ENCODE assay signal across 26 cellular contexts in the genomic region with DNA sequence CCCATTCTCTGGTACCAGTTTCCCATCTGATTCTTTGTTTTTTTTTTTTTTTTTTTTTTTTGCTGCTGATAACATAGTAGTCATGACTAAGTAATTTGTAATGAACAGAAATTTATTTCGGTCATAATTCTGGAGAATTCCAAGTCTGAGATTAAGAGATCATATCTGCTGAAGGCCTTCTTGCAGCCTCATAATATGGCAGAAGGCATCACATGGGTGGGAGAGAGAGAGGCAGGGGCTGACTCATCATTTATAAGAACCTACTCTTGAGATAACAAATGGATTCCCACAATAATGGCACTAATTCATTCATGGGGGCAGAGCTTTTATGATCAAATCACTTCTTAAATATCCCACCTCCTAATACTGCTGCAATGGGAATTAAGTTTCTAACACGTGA.
"Had no signal": no experiment of that assay in that cellular context is flagged by ENCODE, and none has a peak within 500 bp of the region (broad histone marks: within the 10 kb centered on the region; RNA-seq: fewer than 3 reads in every experiment).

No MANE protein-coding gene starts in this region.

- FAIRE-seq: endothelial cell of umbilical vein, kidney, pancreas had no signal

- H3K4me1 ChIP-seq: esophagus muscularis mucosa, foreskin keratinocyte, heart right ventricle, pancreas, suprapubic skin, transverse colon, vagina had no signal

- DNase-seq: dermis blood vessel endothelial cell; effector memory CD4-positive, alpha-beta T cell; foreskin keratinocyte; glutamatergic neuron; heart right ventricle; hippocampal formation; immature natural killer cell; kidney; natural killer cell; pancreas; stimulated activated CD4-positive, alpha-beta T cell treated with anti-CD3 and anti-CD28 coated beads, Interleukin-12 subunit alpha, Interleukin-12 subunit beta, amount 100 ng/mL, for 4 hours; stimulated activated CD4-positive, alpha-beta T cell treated with anti-CD3 and anti-CD28 coated beads, Interleukin-1b, Interleukin-23, amount 100 ng/mL, for 48 hours; stimulated activated CD4-positive, alpha-beta T cell treated with anti-CD3 and anti-CD28 coated beads, Interleukin-4, amount 100 ng/mL, for 1 hour; stimulated activated CD8-positive, alpha-beta memory T cell treated with anti-CD3 and anti-CD28 coated beads, Interleukin-4, amount 100 ng/mL, for 48 hours; stimulated activated naive CD4-positive, alpha-beta T cell; stimulated activated naive CD8-positive, alpha-beta T cell treated with anti-CD3 and anti-CD28 coated beads, Interleukin-15, amount 100 ng/mL, for 72 hours; transverse colon had no signal

- H3K27ac ChIP-seq: coronary artery, esophagus muscularis mucosa, foreskin keratinocyte, heart right ventricle, pancreas, suprapubic skin, transverse colon, vagina had no signal

- ATAC-seq: foreskin keratinocyte; heart right ventricle; left lobe of liver; natural killer cell; pancreas; sciatic nerve; stimulated activated naive CD8-positive, alpha-beta T cell treated with anti-CD3 and anti-CD28 coated beads, Interleukin-15, amount 100 ng/mL, for 72 hours had no signal

- H3K36me3 ChIP-seq: esophagus muscularis mucosa, heart right ventricle, pancreas, suprapubic skin, transverse colon, vagina had no signal

- H3K4me3 ChIP-seq: coronary artery, esophagus muscularis mucosa, heart right ventricle, lung, pancreas, smooth muscle cell, suprapubic skin, transverse colon, vagina had no signal

- H3K9me3 ChIP-seq: esophagus muscularis mucosa, heart right ventricle, pancreas, suprapubic skin, transverse colon, vagina had no signal

- H3K27me3 ChIP-seq: esophagus muscularis mucosa, foreskin keratinocyte, heart right ventricle, pancreas, suprapubic skin, transverse colon, vagina had no signal

- H3K4me2 ChIP-seq: smooth muscle cell had no signal
